In the genomic region with DNA sequence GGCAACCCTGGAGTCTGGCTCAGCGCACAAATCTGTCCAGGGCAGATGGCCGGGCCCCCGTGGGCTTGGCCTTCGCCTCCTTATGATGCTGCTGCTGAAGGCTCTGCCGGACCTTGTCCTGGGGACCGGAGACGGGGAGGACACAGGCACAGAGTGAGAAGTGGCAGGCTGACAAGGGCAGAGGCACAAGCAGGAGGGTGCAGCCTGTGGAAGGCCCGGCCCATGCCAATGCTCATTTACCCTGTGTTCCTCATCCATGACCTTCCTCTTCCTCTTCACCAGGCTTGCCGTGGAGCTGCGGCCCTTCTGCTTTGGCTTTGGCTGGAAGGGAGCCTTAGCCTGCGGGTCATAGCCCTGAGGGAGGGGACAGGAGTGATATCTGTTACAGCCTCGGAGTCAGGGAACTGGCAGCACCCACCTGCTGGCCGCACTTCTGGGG, we compare ENCODE assay signal across 1 cellular context.
TF ChIP-seq lines count a peak whose summit lies in the region.

No MANE protein-coding gene starts in this region.

TF ChIP-seq in IMR-90, 13 proteins besides CTCF, POLR2A, EP300 and RAD21:
- TF ChIP-seq SMC3 (IDR thresholded peaks at IDR 0.05; ENCODE audit: low read depth, low read length) (no peak), RFX5 (IDR thresholded peaks at IDR 0.05; ENCODE audit: low read depth, low read length) (no peak), MXI1 (IDR thresholded peaks at IDR 0.05; ENCODE audit: borderline replicate concordance, low read depth, low read length) (no peak), NFE2L2 (IDR thresholded peaks at IDR 0.05; ENCODE audit: low read depth, low read length) (no peak), RCOR1 (IDR thresholded peaks at IDR 0.05; ENCODE audit: insufficient replicate concordance, low read length) (no peak), MAZ (IDR thresholded peaks at IDR 0.05; ENCODE audit: borderline replicate concordance, low read depth, low read length) (no peak), FOS (IDR thresholded peaks at IDR 0.05; ENCODE audit: low read depth, low read length) (no peak)
- TF ChIP-seq, protein P1, sequence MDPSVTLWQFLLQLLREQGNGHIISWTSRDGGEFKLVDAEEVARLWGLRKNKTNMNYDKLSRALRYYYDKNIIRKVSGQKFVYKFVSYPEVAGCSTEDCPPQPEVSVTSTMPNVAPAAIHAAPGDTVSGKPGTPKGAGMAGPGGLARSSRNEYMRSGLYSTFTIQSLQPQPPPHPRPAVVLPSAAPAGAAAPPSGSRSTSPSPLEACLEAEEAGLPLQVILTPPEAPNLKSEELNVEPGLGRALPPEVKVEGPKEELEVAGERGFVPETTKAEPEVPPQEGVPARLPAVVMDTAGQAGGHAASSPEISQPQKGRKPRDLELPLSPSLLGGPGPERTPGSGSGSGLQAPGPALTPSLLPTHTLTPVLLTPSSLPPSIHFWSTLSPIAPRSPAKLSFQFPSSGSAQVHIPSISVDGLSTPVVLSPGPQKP (IDR thresholded peaks at IDR 0.05; ENCODE audit: borderline replicate concordance, low read depth, low read length) = no peak
- TF ChIP-seq, protein P2, sequence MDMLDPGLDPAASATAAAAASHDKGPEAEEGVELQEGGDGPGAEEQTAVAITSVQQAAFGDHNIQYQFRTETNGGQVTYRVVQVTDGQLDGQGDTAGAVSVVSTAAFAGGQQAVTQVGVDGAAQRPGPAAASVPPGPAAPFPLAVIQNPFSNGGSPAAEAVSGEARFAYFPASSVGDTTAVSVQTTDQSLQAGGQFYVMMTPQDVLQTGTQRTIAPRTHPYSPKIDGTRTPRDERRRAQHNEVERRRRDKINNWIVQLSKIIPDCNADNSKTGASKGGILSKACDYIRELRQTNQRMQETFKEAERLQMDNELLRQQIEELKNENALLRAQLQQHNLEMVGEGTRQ (IDR thresholded peaks at IDR 0.05; ENCODE audit: low read depth, low read length) = no peak
